Comparison of ENCODE assay signal across 1 cellular context in the genomic region with DNA sequence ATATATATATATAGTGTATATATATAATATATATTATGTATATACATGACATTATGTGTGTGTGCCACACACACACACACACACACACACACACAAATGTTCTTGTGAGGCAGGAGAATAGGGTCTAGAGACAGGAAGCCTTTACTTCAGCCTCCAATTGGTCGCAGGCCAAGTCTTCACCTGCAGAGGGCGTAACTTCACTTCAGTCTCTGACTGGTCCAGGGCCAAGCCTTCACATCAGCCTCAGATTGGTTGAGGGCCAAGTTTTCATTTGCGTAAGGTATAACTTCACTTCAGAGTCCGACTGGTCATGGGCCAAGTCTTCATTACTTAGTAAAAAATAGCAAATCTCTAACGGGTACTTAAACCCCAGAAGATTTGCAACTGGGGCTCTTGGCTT.
TF ChIP-seq lines count a peak whose summit lies in the region.

No MANE protein-coding gene starts in this region.

TF ChIP-seq in HCT116, 20 proteins besides CTCF, POLR2A, EP300 and RAD21 (continued from another document):
- TF ChIP-seq, protein P1, sequence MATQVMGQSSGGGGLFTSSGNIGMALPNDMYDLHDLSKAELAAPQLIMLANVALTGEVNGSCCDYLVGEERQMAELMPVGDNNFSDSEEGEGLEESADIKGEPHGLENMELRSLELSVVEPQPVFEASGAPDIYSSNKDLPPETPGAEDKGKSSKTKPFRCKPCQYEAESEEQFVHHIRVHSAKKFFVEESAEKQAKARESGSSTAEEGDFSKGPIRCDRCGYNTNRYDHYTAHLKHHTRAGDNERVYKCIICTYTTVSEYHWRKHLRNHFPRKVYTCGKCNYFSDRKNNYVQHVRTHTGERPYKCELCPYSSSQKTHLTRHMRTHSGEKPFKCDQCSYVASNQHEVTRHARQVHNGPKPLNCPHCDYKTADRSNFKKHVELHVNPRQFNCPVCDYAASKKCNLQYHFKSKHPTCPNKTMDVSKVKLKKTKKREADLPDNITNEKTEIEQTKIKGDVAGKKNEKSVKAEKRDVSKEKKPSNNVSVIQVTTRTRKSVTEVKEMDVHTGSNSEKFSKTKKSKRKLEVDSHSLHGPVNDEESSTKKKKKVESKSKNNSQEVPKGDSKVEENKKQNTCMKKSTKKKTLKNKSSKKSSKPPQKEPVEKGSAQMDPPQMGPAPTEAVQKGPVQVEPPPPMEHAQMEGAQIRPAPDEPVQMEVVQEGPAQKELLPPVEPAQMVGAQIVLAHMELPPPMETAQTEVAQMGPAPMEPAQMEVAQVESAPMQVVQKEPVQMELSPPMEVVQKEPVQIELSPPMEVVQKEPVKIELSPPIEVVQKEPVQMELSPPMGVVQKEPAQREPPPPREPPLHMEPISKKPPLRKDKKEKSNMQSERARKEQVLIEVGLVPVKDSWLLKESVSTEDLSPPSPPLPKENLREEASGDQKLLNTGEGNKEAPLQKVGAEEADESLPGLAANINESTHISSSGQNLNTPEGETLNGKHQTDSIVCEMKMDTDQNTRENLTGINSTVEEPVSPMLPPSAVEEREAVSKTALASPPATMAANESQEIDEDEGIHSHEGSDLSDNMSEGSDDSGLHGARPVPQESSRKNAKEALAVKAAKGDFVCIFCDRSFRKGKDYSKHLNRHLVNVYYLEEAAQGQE (IDR thresholded peaks at IDR 0.05; ENCODE audit: low read depth): no peak
